In the genomic region with DNA sequence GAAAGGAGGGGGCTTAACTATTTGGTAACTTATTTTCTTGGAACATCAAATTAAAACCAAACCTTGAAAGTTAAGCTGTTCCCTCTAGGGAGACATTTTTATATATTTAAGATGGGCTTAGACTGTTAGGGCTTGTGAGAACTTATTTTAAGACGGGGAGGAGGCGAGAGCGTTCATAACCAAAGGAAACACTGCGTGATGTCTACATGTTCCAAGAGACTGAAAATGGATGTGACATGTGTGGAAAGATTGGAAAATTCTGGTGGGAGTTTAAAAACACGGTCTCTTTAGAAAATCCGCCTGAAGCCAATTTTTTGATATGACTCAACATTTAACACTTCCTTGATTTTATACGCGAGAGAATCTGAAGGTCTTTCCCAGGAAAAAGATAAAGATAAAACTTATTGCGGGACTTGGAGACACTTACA, we compare ENCODE assay signal across 1 cellular context.
TF ChIP-seq lines count a peak whose summit lies in the region.

No MANE protein-coding gene starts in this region.

TF ChIP-seq in K562, 482 proteins besides CTCF, POLR2A, EP300 and RAD21 (continued from another document and continues in another):
- TF ChIP-seq, protein P1, sequence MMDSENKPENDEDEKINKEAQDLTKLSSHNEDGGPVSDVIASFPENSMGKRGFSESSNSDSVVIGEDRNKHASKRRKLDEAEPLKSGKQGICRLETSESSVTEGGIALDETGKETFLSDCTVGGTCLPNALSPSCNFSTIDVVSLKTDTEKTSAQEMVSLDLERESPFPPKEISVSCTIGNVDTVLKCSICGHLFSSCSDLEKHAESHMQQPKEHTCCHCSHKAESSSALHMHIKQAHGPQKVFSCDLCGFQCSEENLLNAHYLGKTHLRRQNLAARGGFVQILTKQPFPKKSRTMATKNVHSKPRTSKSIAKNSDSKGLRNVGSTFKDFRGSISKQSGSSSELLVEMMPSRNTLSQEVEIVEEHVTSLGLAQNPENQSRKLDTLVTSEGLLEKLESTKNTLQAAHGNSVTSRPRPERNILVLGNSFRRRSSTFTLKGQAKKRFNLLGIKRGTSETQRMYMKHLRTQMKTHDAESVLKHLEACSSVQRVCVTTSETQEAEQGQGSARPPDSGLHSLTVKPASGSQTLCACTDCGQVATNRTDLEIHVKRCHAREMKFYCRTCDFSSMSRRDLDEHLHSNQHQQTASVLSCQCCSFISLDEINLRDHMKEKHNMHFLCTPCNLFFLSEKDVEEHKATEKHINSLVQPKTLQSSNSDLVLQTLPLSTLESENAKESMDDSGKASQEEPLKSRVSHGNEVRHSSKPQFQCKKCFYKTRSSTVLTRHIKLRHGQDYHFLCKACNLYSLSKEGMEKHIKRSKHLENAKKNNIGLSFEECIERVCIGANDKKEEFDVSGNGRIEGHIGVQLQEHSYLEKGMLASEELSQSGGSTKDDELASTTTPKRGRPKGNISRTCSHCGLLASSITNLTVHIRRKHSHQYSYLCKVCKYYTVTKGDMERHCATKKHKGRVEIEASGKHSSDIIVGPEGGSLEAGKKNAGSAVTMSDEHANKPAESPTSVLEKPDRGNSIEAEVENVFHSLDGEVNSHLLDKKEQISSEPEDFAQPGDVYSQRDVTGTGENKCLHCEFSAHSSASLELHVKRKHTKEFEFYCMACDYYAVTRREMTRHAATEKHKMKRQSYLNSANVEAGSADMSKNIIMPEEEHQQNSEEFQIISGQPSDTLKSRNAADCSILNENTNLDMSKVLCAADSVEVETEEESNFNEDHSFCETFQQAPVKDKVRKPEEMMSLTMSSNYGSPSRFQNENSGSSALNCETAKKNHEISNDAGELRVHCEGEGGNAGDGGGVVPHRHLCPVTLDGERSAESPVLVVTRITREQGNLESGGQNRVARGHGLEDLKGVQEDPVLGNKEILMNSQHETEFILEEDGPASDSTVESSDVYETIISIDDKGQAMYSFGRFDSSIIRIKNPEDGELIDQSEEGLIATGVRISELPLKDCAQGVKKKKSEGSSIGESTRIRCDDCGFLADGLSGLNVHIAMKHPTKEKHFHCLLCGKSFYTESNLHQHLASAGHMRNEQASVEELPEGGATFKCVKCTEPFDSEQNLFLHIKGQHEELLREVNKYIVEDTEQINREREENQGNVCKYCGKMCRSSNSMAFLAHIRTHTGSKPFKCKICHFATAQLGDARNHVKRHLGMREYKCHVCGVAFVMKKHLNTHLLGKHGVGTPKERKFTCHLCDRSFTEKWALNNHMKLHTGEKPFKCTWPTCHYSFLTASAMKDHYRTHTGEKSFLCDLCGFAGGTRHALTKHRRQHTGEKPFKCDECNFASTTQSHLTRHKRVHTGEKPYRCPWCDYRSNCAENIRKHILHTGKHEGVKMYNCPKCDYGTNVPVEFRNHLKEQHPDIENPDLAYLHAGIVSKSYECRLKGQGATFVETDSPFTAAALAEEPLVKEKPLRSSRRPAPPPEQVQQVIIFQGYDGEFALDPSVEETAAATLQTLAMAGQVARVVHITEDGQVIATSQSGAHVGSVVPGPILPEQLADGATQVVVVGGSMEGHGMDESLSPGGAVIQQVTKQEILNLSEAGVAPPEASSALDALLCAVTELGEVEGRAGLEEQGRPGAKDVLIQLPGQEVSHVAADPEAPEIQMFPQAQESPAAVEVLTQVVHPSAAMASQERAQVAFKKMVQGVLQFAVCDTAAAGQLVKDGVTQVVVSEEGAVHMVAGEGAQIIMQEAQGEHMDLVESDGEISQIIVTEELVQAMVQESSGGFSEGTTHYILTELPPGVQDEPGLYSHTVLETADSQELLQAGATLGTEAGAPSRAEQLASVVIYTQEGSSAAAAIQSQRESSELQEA (IDR thresholded peaks at IDR 0.05; ENCODE audit: low read depth), result no peak
- no peak for TF ChIP-seq TEAD2 (tag; IDR thresholded peaks at IDR 0.05)
- TF ChIP-seq, protein P2, sequence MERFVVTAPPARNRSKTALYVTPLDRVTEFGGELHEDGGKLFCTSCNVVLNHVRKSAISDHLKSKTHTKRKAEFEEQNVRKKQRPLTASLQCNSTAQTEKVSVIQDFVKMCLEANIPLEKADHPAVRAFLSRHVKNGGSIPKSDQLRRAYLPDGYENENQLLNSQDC (CRISPR knock-in tag; IDR thresholded peaks at IDR 0.05), result no peak
- TF ChIP-seq, protein P3, sequence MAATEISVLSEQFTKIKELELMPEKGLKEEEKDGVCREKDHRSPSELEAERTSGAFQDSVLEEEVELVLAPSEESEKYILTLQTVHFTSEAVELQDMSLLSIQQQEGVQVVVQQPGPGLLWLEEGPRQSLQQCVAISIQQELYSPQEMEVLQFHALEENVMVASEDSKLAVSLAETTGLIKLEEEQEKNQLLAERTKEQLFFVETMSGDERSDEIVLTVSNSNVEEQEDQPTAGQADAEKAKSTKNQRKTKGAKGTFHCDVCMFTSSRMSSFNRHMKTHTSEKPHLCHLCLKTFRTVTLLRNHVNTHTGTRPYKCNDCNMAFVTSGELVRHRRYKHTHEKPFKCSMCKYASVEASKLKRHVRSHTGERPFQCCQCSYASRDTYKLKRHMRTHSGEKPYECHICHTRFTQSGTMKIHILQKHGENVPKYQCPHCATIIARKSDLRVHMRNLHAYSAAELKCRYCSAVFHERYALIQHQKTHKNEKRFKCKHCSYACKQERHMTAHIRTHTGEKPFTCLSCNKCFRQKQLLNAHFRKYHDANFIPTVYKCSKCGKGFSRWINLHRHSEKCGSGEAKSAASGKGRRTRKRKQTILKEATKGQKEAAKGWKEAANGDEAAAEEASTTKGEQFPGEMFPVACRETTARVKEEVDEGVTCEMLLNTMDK (IDR thresholded peaks at IDR 0.05; ENCODE audit: borderline replicate concordance, insufficient read depth, low read depth, low read length, poor library complexity, severe bottlenecking), result no peak
- TF ChIP-seq SMARCC2 (IDR thresholded peaks at IDR 0.05; ENCODE audit: low read depth), result no peak
- TF ChIP-seq BHLHE40 (IDR thresholded peaks at IDR 0.05; ENCODE audit: low read length), result no peak
- TF ChIP-seq ZNF324 (CRISPR knock-in tag; IDR thresholded peaks at IDR 0.05), result 0 out of 2 replicates have a peak, but pooled peaks have one; percentile 2
- TF ChIP-seq KLF10 (CRISPR knock-in tag; IDR thresholded peaks at IDR 0.05), result no peak
- TF ChIP-seq ESRRB (CRISPR knock-in tag; IDR thresholded peaks at IDR 0.05; ENCODE audit: borderline replicate concordance), result no peak
- TF ChIP-seq ARID1B (IDR thresholded peaks at IDR 0.05), result no peak
- no peak for TF ChIP-seq PHF8 (IDR thresholded peaks at IDR 0.05; ENCODE audit: borderline replicate concordance, low read length)
- TF ChIP-seq, protein P4, sequence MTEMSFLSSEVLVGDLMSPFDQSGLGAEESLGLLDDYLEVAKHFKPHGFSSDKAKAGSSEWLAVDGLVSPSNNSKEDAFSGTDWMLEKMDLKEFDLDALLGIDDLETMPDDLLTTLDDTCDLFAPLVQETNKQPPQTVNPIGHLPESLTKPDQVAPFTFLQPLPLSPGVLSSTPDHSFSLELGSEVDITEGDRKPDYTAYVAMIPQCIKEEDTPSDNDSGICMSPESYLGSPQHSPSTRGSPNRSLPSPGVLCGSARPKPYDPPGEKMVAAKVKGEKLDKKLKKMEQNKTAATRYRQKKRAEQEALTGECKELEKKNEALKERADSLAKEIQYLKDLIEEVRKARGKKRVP (CRISPR knock-in tag; IDR thresholded peaks at IDR 0.05), result no peak
- TF ChIP-seq CBFA2T3 (IDR thresholded peaks at IDR 0.05), result no peak
- peak; percentile 17; the same call in 1 of the 2 replicates for TF ChIP-seq ELF1 (tag; IDR thresholded peaks at IDR 0.05)
- TF ChIP-seq ETV5 (CRISPR knock-in tag; IDR thresholded peaks at IDR 0.05; ENCODE audit: low read depth), result no peak
- TF ChIP-seq, protein P5, sequence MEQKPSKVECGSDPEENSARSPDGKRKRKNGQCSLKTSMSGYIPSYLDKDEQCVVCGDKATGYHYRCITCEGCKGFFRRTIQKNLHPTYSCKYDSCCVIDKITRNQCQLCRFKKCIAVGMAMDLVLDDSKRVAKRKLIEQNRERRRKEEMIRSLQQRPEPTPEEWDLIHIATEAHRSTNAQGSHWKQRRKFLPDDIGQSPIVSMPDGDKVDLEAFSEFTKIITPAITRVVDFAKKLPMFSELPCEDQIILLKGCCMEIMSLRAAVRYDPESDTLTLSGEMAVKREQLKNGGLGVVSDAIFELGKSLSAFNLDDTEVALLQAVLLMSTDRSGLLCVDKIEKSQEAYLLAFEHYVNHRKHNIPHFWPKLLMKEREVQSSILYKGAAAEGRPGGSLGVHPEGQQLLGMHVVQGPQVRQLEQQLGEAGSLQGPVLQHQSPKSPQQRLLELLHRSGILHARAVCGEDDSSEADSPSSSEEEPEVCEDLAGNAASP (IDR thresholded peaks at IDR 0.05), result no peak
- no peak for TF ChIP-seq PTRF (tag; IDR thresholded peaks at IDR 0.05)
- no peak for TF ChIP-seq EWSR1 (IDR thresholded peaks at IDR 0.05; ENCODE audit: borderline replicate concordance, low read depth, partially characterized antibody)
- TF ChIP-seq DACH1 (IDR thresholded peaks at IDR 0.05; ENCODE audit: partially characterized antibody), result no peak
- no peak for TF ChIP-seq SMARCA5 (IDR thresholded peaks at IDR 0.05)
- TF ChIP-seq ZNF121 (CRISPR knock-in tag; conservative IDR thresholded peaks at IDR 0.05), result no peak
- TF ChIP-seq POLR2AphosphoS5 (IDR thresholded peaks at IDR 0.05; ENCODE audit: control insufficient read depth, insufficient read depth, low read depth, low read length), result no peak
- no peak for TF ChIP-seq KAT8 (IDR thresholded peaks at IDR 0.05; ENCODE audit: low read depth)
- 0 out of 2 replicates have a peak, but pooled peaks have one; percentile 2 for TF ChIP-seq GATAD2B (IDR thresholded peaks at IDR 0.05; ENCODE audit: borderline replicate concordance)
- no peak for TF ChIP-seq SAP30 (IDR thresholded peaks at IDR 0.05; ENCODE audit: borderline replicate concordance, insufficient read depth, low read depth, low read length, poor library complexity, severe bottlenecking)
- no peak for TF ChIP-seq NR2C1 (IDR thresholded peaks at IDR 0.05)
- TF ChIP-seq NR2C1 (tag; IDR thresholded peaks at IDR 0.05), result no peak
- TF ChIP-seq, protein P6, sequence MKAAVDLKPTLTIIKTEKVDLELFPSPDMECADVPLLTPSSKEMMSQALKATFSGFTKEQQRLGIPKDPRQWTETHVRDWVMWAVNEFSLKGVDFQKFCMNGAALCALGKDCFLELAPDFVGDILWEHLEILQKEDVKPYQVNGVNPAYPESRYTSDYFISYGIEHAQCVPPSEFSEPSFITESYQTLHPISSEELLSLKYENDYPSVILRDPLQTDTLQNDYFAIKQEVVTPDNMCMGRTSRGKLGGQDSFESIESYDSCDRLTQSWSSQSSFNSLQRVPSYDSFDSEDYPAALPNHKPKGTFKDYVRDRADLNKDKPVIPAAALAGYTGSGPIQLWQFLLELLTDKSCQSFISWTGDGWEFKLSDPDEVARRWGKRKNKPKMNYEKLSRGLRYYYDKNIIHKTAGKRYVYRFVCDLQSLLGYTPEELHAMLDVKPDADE (conservative IDR thresholded peaks at IDR 0.05; ENCODE audit: control insufficient read depth, low read depth, low read length), result no peak
- no peak for TF ChIP-seq ZNF551 (CRISPR knock-in tag; IDR thresholded peaks at IDR 0.05)
- TF ChIP-seq ZNF583 (CRISPR knock-in tag; IDR thresholded peaks at IDR 0.05), result no peak
- TF ChIP-seq ZNF263 (CRISPR knock-in tag; IDR thresholded peaks at IDR 0.05; ENCODE audit: borderline replicate concordance), result no peak
- TF ChIP-seq, protein P7, sequence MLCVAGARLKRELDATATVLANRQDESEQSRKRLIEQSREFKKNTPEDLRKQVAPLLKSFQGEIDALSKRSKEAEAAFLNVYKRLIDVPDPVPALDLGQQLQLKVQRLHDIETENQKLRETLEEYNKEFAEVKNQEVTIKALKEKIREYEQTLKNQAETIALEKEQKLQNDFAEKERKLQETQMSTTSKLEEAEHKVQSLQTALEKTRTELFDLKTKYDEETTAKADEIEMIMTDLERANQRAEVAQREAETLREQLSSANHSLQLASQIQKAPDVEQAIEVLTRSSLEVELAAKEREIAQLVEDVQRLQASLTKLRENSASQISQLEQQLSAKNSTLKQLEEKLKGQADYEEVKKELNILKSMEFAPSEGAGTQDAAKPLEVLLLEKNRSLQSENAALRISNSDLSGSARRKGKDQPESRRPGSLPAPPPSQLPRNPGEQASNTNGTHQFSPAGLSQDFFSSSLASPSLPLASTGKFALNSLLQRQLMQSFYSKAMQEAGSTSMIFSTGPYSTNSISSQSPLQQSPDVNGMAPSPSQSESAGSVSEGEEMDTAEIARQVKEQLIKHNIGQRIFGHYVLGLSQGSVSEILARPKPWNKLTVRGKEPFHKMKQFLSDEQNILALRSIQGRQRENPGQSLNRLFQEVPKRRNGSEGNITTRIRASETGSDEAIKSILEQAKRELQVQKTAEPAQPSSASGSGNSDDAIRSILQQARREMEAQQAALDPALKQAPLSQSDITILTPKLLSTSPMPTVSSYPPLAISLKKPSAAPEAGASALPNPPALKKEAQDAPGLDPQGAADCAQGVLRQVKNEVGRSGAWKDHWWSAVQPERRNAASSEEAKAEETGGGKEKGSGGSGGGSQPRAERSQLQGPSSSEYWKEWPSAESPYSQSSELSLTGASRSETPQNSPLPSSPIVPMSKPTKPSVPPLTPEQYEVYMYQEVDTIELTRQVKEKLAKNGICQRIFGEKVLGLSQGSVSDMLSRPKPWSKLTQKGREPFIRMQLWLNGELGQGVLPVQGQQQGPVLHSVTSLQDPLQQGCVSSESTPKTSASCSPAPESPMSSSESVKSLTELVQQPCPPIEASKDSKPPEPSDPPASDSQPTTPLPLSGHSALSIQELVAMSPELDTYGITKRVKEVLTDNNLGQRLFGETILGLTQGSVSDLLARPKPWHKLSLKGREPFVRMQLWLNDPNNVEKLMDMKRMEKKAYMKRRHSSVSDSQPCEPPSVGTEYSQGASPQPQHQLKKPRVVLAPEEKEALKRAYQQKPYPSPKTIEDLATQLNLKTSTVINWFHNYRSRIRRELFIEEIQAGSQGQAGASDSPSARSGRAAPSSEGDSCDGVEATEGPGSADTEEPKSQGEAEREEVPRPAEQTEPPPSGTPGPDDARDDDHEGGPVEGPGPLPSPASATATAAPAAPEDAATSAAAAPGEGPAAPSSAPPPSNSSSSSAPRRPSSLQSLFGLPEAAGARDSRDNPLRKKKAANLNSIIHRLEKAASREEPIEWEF (CRISPR knock-in tag; IDR thresholded peaks at IDR 0.05), result peak; percentile 45; the same call in 1 of the 2 replicates
- peak in 1 of 2 experiments; percentile 51; a peak in 1 of 4 replicates for TF ChIP-seq SIN3A (IDR thresholded peaks at IDR 0.05; ENCODE audit: borderline replicate concordance in 2 of 2, control insufficient read depth in 1 of 2, low read depth in 2 of 2, low read length in 2 of 2)
- TF ChIP-seq NCOA4 (IDR thresholded peaks at IDR 0.05; ENCODE audit: partially characterized antibody), result no peak
- TF ChIP-seq ZNF589 (CRISPR knock-in tag; IDR thresholded peaks at IDR 0.05; ENCODE audit: low read depth), result 0 out of 2 replicates have a peak, but pooled peaks have one; percentile 11
- TF ChIP-seq FOXK1 (CRISPR knock-in tag; IDR thresholded peaks at IDR 0.05; ENCODE audit: borderline replicate concordance), result no peak
- TF ChIP-seq SMARCE1 (IDR thresholded peaks at IDR 0.05), result no peak
- TF ChIP-seq ZNF316 (IDR thresholded peaks at IDR 0.05), result no peak
- no peak for TF ChIP-seq HDAC2 (IDR thresholded peaks at IDR 0.05)
